ENCODE assay signal across 11 cellular contexts in the genomic region with DNA sequence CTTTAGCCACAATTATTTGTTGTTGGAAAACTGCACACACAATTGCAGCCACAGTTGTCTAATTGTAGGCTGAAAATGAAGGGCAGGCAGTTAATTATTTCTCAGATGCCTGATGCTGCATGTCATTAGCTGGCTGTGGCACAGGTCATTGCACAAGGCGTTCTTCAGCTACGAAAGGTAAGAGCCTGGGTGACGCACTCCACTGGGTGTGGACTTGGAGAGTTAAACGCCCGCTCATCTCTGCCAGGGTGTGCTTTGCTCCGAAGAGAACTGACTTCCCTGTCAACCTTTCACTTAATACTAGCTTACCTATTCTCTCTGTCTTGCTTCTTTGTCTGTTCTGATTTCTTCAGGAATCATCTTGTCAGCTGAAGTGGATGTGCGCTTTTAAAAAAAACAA.
DNase-seq lines count a peak whose midpoint lies in the region; ATAC-seq and TF ChIP-seq lines count a peak whose summit lies in the region.
"Had no signal": no experiment of that assay in that cellular context is flagged by ENCODE, and none has a peak within 500 bp of the region (broad histone marks: within the 10 kb centered on the region; RNA-seq: fewer than 3 reads in every experiment).

No MANE protein-coding gene starts in this region.

- H3K4me3 ChIP-seq in adipocyte (ENCODE audit: low read length) (peak overlapping the region; percentile 45), smooth muscle cell (no peak overlapping the region)
- H3K4me3 ChIP-seq: breast epithelium had no signal

- H3K36me3 Mint-ChIP-seq in activated CD8-positive, alpha-beta T cell treated with anti-CD3 and anti-CD28 coated beads for 36 hours (ENCODE audit: low read depth) = no peaks in the 10 kb centered on the region
- H3K36me3 Mint-ChIP-seq: stimulated activated naive B cell treated with anti-CD40 and anti-IgM and Interleukin-4, amounts not matched to agents 10 μg/mL and 1 μg/mL and 100 μg/mL, for 72 hours had no signal

- DNase-seq in LoVo (ENCODE audit: low spot score) (peak; percentile 87), adipocyte (ENCODE audit: low read depth) (no peak), islet precursor cell (peak; percentile 29), smooth muscle cell (lab: John Stamatoyannopoulos, UW; ENCODE audit: unreplicated experiment) (no peak), GM13977 (ENCODE audit: low spot score) (no peak), retina (no peak), GM20000 (ENCODE audit: low spot score) (no peak)
- no peak for DNase-seq in activated CD8-positive, alpha-beta T cell treated with anti-CD3 and anti-CD28 coated beads for 36 hours
- DNase-seq: KBM-7; stimulated activated naive B cell treated with anti-CD40 and anti-IgM and Interleukin-4, amounts not matched to agents 10 μg/mL and 1 μg/mL and 100 μg/mL, for 72 hours had no signal

- H3K9me3 ChIP-seq in adipocyte (ENCODE audit: control insufficient read depth, low read length) (no peaks in the 10 kb centered on the region), smooth muscle cell (replicated peaks; ENCODE audit: low read depth) (no peaks in the 10 kb centered on the region)

- H3K36me3 ChIP-seq in adipocyte (ENCODE audit: control insufficient read depth, insufficient read depth, low read length, severe bottlenecking) (no peaks in the 10 kb centered on the region), smooth muscle cell (ENCODE audit: low read depth) (no peaks in the 10 kb centered on the region)
- H3K36me3 ChIP-seq: breast epithelium had no signal

- peak overlapping the region; percentile 31 for H3K9ac ChIP-seq in adipocyte (ENCODE audit: low read length)
- no peak overlapping the region for H3K9ac ChIP-seq in smooth muscle cell (ENCODE audit: low read depth)

- ATAC-seq in activated CD8-positive, alpha-beta T cell treated with anti-CD3 and anti-CD28 coated beads for 36 hours = no peak
- ATAC-seq: stimulated activated naive B cell treated with anti-CD40 and anti-IgM and Interleukin-4, amounts not matched to agents 10 μg/mL and 1 μg/mL and 100 μg/mL, for 72 hours had no signal

- no peaks in the 10 kb centered on the region for H4K20me1 ChIP-seq in smooth muscle cell (ENCODE audit: low read depth)

- intact Hi-C loops in activated CD8-positive, alpha-beta T cell treated with anti-CD3 and anti-CD28 coated beads for 36 hours (cut with micrococcal nuclease) = no loop called here

- no peak overlapping the region for H2AFZ ChIP-seq in smooth muscle cell (ENCODE audit: low read depth)

- in situ Hi-C loops in GM13977 (cut with MboI; ENCODE audit: low pct_unique_long_range_greater_than_20kb, low sequenced_read_pairs, unreplicated experiment) = no loop called here

- H3K4me1 ChIP-seq in adipocyte (ENCODE audit: control insufficient read depth, insufficient read depth, low read length) (peaks cover 17% of the 10 kb centered on the region), smooth muscle cell (ENCODE audit: low read depth) (no peaks in the 10 kb centered on the region)
- H3K4me1 ChIP-seq: breast epithelium had no signal

- H3K4me1 Mint-ChIP-seq in activated CD8-positive, alpha-beta T cell treated with anti-CD3 and anti-CD28 coated beads for 36 hours (ENCODE audit: low read depth) = no peaks in the 10 kb centered on the region

- H3K27ac Mint-ChIP-seq in activated CD8-positive, alpha-beta T cell treated with anti-CD3 and anti-CD28 coated beads for 36 hours = no peak overlapping the region
- H3K27ac Mint-ChIP-seq: stimulated activated naive B cell treated with anti-CD40 and anti-IgM and Interleukin-4, amounts not matched to agents 10 μg/mL and 1 μg/mL and 100 μg/mL, for 72 hours had no signal

- TF ChIP-seq CTCF in smooth muscle cell (IDR thresholded peaks at IDR 0.05; ENCODE audit: borderline replicate concordance, insufficient read depth, poor library complexity, severe bottlenecking) (no peak), GM13977 (IDR thresholded peaks at IDR 0.05; ENCODE audit: extremely low read depth, insufficient read depth, missing control alignments) (no peak), GM20000 (IDR thresholded peaks at IDR 0.05; ENCODE audit: extremely low read depth, missing control alignments) (no peak)
- no peak for TF ChIP-seq CTCF in activated CD8-positive, alpha-beta T cell treated with anti-CD3 and anti-CD28 coated beads for 36 hours (IDR thresholded peaks at IDR 0.05)

- H3K27ac ChIP-seq in smooth muscle cell (ENCODE audit: low read depth) = peak overlapping the region; percentile 63
- H3K27ac ChIP-seq: breast epithelium had no signal

- H3F3A ChIP-seq in smooth muscle cell (ENCODE audit: low read depth) = no peaks in the 10 kb centered on the region

- 88% methylated on average over 7 of the region's 7 CpGs for WGBS in smooth muscle cell (ENCODE audit: low lambda C conversion rate)

- peaks cover 28% of the 10 kb centered on the region for H3K27me3 Mint-ChIP-seq in activated CD8-positive, alpha-beta T cell treated with anti-CD3 and anti-CD28 coated beads for 36 hours

- H3K9me3 Mint-ChIP-seq in activated CD8-positive, alpha-beta T cell treated with anti-CD3 and anti-CD28 coated beads for 36 hours = no peaks in the 10 kb centered on the region

- no peak overlapping the region for H3K4me2 ChIP-seq in smooth muscle cell

- H3K4me3 Mint-ChIP-seq in activated CD8-positive, alpha-beta T cell treated with anti-CD3 and anti-CD28 coated beads for 36 hours = no peak overlapping the region
- H3K4me3 Mint-ChIP-seq: stimulated activated naive B cell treated with anti-CD40 and anti-IgM and Interleukin-4, amounts not matched to agents 10 μg/mL and 1 μg/mL and 100 μg/mL, for 72 hours had no signal

- CTCF ChIA-PET in activated CD8-positive, alpha-beta T cell treated with anti-CD3 and anti-CD28 coated beads for 36 hours (lab: Charles Lee) = interaction anchor here (2.0 kb wide), 1 partner anchor 46 kb away, joined by 5 read pairs; no protein-coding TSS in a partner anchor

- POLR2A ChIA-PET in activated CD8-positive, alpha-beta T cell treated with anti-CD3 and anti-CD28 coated beads for 36 hours (lab: Charles Lee) = no interaction called here

- H3K79me2 ChIP-seq in smooth muscle cell (ENCODE audit: low read depth) = no peaks in the 10 kb centered on the region

- H3K27me3 ChIP-seq in adipocyte (replicated peaks; ENCODE audit: control insufficient read depth, insufficient read depth, low read length) (no peaks in the 10 kb centered on the region), smooth muscle cell (ENCODE audit: low read depth) (no peaks in the 10 kb centered on the region)
- H3K27me3 ChIP-seq: breast epithelium had no signal

Comparison
In these comparisons a context has a peak if more than half of its experiments do, and no peak if none do; other contexts are left out.
1. DNase-seq: peak in LoVo (single experiment) and islet precursor cell (single experiment); none in adipocyte (single experiment), smooth muscle cell (single experiment), GM13977 (single experiment), retina (single experiment), GM20000 (single experiment) and activated CD8-positive, alpha-beta T cell treated with anti-CD3 and anti-CD28 coated beads for 36 hours (single experiment).